1 cellular context compared by ENCODE assay signal in the genomic region with DNA sequence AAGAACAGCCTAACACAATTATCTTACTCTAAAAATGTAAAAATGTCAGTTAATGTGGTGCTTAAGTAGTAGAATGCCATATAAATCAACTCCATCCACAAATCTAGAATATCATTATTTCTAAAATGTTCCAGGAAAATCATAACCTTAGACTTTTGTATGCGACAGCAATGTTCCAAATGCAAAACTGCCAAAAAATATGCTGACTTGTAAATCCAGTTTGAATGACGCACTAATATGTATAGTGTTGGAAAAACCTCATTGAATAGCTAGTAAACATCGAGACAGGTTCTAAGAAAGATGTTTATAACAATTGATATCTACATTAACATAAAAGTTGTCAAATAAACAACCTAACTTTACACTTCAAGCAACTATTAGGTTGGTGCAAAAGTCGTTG.
TF ChIP-seq lines count a peak whose summit lies in the region.

No MANE protein-coding gene starts in this region.

TF ChIP-seq in HepG2, 621 proteins besides CTCF, POLR2A, EP300 and RAD21 (continued from another document):
- TF ChIP-seq, protein P1, sequence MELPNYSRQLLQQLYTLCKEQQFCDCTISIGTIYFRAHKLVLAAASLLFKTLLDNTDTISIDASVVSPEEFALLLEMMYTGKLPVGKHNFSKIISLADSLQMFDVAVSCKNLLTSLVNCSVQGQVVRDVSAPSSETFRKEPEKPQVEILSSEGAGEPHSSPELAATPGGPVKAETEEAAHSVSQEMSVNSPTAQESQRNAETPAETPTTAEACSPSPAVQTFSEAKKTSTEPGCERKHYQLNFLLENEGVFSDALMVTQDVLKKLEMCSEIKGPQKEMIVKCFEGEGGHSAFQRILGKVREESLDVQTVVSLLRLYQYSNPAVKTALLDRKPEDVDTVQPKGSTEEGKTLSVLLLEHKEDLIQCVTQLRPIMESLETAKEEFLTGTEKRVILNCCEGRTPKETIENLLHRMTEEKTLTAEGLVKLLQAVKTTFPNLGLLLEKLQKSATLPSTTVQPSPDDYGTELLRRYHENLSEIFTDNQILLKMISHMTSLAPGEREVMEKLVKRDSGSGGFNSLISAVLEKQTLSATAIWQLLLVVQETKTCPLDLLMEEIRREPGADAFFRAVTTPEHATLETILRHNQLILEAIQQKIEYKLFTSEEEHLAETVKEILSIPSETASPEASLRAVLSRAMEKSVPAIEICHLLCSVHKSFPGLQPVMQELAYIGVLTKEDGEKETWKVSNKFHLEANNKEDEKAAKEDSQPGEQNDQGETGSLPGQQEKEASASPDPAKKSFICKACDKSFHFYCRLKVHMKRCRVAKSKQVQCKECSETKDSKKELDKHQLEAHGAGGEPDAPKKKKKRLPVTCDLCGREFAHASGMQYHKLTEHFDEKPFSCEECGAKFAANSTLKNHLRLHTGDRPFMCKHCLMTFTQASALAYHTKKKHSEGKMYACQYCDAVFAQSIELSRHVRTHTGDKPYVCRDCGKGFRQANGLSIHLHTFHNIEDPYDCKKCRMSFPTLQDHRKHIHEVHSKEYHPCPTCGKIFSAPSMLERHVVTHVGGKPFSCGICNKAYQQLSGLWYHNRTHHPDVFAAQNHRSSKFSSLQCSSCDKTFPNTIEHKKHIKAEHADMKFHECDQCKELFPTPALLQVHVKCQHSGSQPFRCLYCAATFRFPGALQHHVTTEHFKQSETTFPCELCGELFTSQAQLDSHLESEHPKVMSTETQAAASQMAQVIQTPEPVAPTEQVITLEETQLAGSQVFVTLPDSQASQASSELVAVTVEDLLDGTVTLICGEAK (IDR thresholded peaks at IDR 0.05) = peak; percentile 81
- TF ChIP-seq, protein P1 (CRISPR knock-in tag; IDR thresholded peaks at IDR 0.05) = no peak
- TF ChIP-seq MAFK (conservative IDR thresholded peaks at IDR 0.05 in 1 of 2, IDR thresholded peaks at IDR 0.05 in 1 of 2; ENCODE audit: low read length in 2 of 2) = peak; percentile 54 to 62
- TF ChIP-seq MAFF (IDR thresholded peaks at IDR 0.05; ENCODE audit: low read depth, low read length) = peak; percentile 41; the same call in 1 of the 2 replicates
TF ChIP-seq in HepG2: peak in this region for 3.
